In the genomic region with DNA sequence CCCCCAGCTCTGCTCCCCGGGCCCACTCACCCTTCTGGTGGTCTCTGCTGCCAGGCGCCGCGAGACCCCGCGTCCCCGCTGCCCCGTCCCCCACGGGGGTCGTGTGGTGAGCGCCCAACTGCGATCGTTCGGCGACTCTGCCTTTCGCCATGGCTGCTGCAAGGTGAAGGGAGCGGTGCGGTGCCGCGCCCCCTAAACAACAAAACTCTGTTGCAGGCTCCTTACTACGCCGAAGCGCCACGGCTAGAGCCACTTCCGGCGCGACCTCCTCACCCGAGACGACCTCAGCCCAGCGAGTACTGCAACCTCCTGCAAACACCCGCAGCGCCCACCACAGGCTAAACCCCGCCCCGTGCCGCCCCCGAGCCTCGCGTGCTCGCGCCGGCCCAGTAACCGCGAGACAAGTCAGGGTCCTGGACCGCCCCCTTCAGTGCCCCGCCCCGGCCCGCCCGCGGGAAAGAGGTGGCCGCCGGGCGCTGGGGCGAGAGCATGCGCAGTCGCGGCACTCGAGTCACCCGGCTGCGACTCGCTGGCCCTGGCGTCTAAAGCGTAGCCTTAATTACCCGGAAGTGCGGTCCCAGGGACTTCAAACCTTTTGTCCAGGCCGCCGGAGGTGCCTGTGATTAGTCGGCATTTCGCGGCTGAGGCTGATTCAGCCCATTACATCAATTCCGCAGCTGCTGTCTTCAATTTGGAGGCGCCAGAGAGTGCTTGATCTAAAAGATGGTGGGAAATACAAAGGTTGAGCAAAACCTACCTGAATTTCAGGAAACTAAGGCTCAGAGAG, we compare ENCODE assay signal across 1 cellular context.
A peak's percentile ranks its signal among the peaks of the same experiment; 100 is the strongest.
TF ChIP-seq lines count a peak whose summit lies in the region.

Gene TMEM41B, minus strand, starts transcription at position 303 of the 787 bp plus-strand sequence. Its CDS starts 152 bp downstream, at position 151.

TF ChIP-seq in K562, 482 proteins besides CTCF, POLR2A, EP300 and RAD21 (continued from another document and continues in another):
- TF ChIP-seq FOXK2 (conservative IDR thresholded peaks at IDR 0.05 in 1 of 2, IDR thresholded peaks at IDR 0.05 in 1 of 2; ENCODE audit: low read depth in 2 of 2) = peak; percentile 64 to 70; a peak in 3 of 4 replicates
- peak; percentile 59 for TF ChIP-seq MYC (IDR thresholded peaks at IDR 0.05; ENCODE audit: low read depth, low read length)
- 0 out of 2 replicates have a peak, but pooled peaks have one; percentile 74 for TF ChIP-seq MYC (CRISPR knock-in tag; IDR thresholded peaks at IDR 0.05; ENCODE audit: borderline replicate concordance, low read depth)
- TF ChIP-seq POU5F1 (IDR thresholded peaks at IDR 0.05; ENCODE audit: borderline replicate concordance, low read depth, low read length, partially characterized antibody) = no peak
- TF ChIP-seq MGA (IDR thresholded peaks at IDR 0.05) = no peak
- peak; percentile 15; the same call in 1 of the 2 replicates for TF ChIP-seq GTF2E2 (tag; IDR thresholded peaks at IDR 0.05)
- TF ChIP-seq ELF1 (tag; IDR thresholded peaks at IDR 0.05) = peak; percentile 99
- no peak for TF ChIP-seq E4F1 (CRISPR knock-in tag; IDR thresholded peaks at IDR 0.05; ENCODE audit: borderline replicate concordance)
- peak; percentile 83 for TF ChIP-seq EP400 (IDR thresholded peaks at IDR 0.05)
- TF ChIP-seq GATA2 (CRISPR knock-in tag; IDR thresholded peaks at IDR 0.05) = no peak
- no peak for TF ChIP-seq ZNF146 (CRISPR knock-in tag; IDR thresholded peaks at IDR 0.05; ENCODE audit: unreplicated experiment)
- TF ChIP-seq, protein P1, sequence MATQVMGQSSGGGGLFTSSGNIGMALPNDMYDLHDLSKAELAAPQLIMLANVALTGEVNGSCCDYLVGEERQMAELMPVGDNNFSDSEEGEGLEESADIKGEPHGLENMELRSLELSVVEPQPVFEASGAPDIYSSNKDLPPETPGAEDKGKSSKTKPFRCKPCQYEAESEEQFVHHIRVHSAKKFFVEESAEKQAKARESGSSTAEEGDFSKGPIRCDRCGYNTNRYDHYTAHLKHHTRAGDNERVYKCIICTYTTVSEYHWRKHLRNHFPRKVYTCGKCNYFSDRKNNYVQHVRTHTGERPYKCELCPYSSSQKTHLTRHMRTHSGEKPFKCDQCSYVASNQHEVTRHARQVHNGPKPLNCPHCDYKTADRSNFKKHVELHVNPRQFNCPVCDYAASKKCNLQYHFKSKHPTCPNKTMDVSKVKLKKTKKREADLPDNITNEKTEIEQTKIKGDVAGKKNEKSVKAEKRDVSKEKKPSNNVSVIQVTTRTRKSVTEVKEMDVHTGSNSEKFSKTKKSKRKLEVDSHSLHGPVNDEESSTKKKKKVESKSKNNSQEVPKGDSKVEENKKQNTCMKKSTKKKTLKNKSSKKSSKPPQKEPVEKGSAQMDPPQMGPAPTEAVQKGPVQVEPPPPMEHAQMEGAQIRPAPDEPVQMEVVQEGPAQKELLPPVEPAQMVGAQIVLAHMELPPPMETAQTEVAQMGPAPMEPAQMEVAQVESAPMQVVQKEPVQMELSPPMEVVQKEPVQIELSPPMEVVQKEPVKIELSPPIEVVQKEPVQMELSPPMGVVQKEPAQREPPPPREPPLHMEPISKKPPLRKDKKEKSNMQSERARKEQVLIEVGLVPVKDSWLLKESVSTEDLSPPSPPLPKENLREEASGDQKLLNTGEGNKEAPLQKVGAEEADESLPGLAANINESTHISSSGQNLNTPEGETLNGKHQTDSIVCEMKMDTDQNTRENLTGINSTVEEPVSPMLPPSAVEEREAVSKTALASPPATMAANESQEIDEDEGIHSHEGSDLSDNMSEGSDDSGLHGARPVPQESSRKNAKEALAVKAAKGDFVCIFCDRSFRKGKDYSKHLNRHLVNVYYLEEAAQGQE (CRISPR knock-in tag; IDR thresholded peaks at IDR 0.05; ENCODE audit: low read depth) = 0 out of 2 replicates have a peak, but pooled peaks have one; percentile 27
- peak in 1 of 2 experiments; percentile 24; a peak in 2 of 4 replicates for TF ChIP-seq TEAD1 (CRISPR knock-in tag; IDR thresholded peaks at IDR 0.05)
- TF ChIP-seq TOE1 (IDR thresholded peaks at IDR 0.05; ENCODE audit: borderline replicate concordance) = no peak; the same call in 1 of the 2 replicates
- 0 out of 2 replicates have a peak, but pooled peaks have one; percentile 55 for TF ChIP-seq TOE1 (CRISPR knock-in tag; IDR thresholded peaks at IDR 0.05; ENCODE audit: borderline replicate concordance, low read depth)
- TF ChIP-seq POLR2H (tag; IDR thresholded peaks at IDR 0.05; ENCODE audit: low read depth) = peak; percentile 90
- TF ChIP-seq, protein P2, sequence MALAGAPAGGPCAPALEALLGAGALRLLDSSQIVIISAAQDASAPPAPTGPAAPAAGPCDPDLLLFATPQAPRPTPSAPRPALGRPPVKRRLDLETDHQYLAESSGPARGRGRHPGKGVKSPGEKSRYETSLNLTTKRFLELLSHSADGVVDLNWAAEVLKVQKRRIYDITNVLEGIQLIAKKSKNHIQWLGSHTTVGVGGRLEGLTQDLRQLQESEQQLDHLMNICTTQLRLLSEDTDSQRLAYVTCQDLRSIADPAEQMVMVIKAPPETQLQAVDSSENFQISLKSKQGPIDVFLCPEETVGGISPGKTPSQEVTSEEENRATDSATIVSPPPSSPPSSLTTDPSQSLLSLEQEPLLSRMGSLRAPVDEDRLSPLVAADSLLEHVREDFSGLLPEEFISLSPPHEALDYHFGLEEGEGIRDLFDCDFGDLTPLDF (CRISPR knock-in tag; IDR thresholded peaks at IDR 0.05) = peak; percentile 60; the same call in 1 of the 2 replicates
- TF ChIP-seq RNF2 (IDR thresholded peaks at IDR 0.05) = peak; percentile 80
- TF ChIP-seq AFF4 (CRISPR knock-in tag; IDR thresholded peaks at IDR 0.05) = peak; percentile 84; the same call in 1 of the 2 replicates
- TF ChIP-seq SPI1 (IDR thresholded peaks at IDR 0.05; ENCODE audit: borderline replicate concordance, low read depth, low read length) = peak; percentile 52
- TF ChIP-seq PHF20 (IDR thresholded peaks at IDR 0.05; ENCODE audit: partially characterized antibody) = no peak
- TF ChIP-seq SREBF1 (IDR thresholded peaks at IDR 0.05; ENCODE audit: borderline replicate concordance, low read depth, low read length) = peak; percentile 47; the same call in 1 of the 2 replicates
- TF ChIP-seq NELFE (IDR thresholded peaks at IDR 0.05; ENCODE audit: insufficient read depth, insufficient read length) = no peak
- TF ChIP-seq RBBP5 (IDR thresholded peaks at IDR 0.05; ENCODE audit: borderline replicate concordance, insufficient read depth, low read length, poor library complexity, severe bottlenecking) = peak; percentile 93
- TF ChIP-seq CXXC5 (CRISPR knock-in tag; IDR thresholded peaks at IDR 0.05) = peak; percentile 81
- no peak for TF ChIP-seq BRF1 (IDR thresholded peaks at IDR 0.05; ENCODE audit: borderline replicate concordance, extremely low read depth, insufficient read length)
- no peak for TF ChIP-seq DACH1 (IDR thresholded peaks at IDR 0.05; ENCODE audit: partially characterized antibody)
- no peak for TF ChIP-seq HNRNPH1 (optimal IDR thresholded peaks at IDR 0.05; ENCODE audit: low read depth, low read length)
- TF ChIP-seq SIX5 (IDR thresholded peaks at IDR 0.05; ENCODE audit: borderline replicate concordance in 1 of 2, insufficient read depth in 1 of 2, low read depth in 1 of 2, low read length in 2 of 2) = no peak
